Comparison of ENCODE assay signal across 28 cellular contexts in the genomic region with DNA sequence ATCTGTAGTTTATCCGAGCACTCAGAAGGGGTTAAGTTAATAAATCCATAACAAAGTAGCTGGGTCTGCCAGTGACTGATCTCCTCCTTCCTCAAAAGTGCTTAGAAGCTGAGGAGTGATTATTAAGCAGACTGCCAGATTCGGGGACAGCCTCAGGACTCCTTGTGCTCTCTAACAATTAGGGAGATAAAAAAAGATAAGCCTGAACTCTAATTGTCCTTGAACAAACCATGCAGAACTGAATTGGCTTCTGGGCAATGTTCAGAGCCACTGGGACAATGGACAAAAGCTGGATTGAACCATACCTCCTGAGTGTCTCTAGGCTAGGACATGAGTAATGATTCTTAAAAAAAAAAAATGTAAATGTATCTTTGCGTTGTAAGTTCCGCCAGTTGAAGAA. TPM values are rescaled to one million over a fixed set of nuclear protein-coding genes. Genes with fewer than 3 reads are reported as not detected.
"Had no signal": no experiment of that assay in that cellular context is flagged by ENCODE, and none has a peak within 500 bp of the region (broad histone marks: within the 10 kb centered on the region; RNA-seq: fewer than 3 reads in every experiment).

No MANE protein-coding gene starts in this region.

- H3K27ac ChIP-seq: brain microvascular endothelial cell, colonic mucosa, dorsolateral prefrontal cortex, esophagus muscularis mucosa, hepatocyte, left ventricle myocardium inferior, parathyroid adenoma, vagina, WERI-Rb-1 had no signal

- H3K36me3 ChIP-seq: brain microvascular endothelial cell, colonic mucosa, esophagus muscularis mucosa, left ventricle myocardium inferior, vagina, WERI-Rb-1 had no signal

- H3K4me3 Mint-ChIP-seq: activated T-helper 17 cell treated with anti-CD3 and anti-CD28 coated beads, Interleukin-2, amount 50 U/mL, for 72 hours; effector memory CD8-positive, alpha-beta T cell; immature natural killer cell; nephron progenitor cell; stimulated activated naive B cell treated with anti-CD40 and anti-IgM and Interleukin-4, amounts not matched to agents 10 μg/mL and 1 μg/mL and 100 μg/mL, for 72 hours; T-helper 2 cell treated with Interferon-gamma antibody and Interleukin-4, amounts not matched to agents 5 μg/mL and 100 μg/mL, for 36 hours had no signal

- H3K4me3 ChIP-seq: colonic mucosa, dorsolateral prefrontal cortex, esophagus muscularis mucosa, hepatocyte, left ventricle myocardium inferior, mucosa of descending colon, vagina had no signal

- H3K4me1 Mint-ChIP-seq: activated T-helper 17 cell treated with anti-CD3 and anti-CD28 coated beads, Interleukin-2, amount 50 U/mL, for 72 hours; immature natural killer cell had no signal

- DNase-seq: activated CD4-positive, alpha-beta T cell treated with anti-CD3 and anti-CD28 coated beads, Interleukin-2, amount 50 U/mL, for 1 hour; activated CD4-positive, CD25-positive, alpha-beta regulatory T cell treated with anti-CD3 and anti-CD28 coated beads, Interleukin-2, amount 50 U/mL, for 72 hours; activated T-cell treated with anti-CD3 and anti-CD28 coated beads, Interleukin-2, amount 50 U/mL, for 1 hour; aorta; brain microvascular endothelial cell; colonic mucosa; dorsolateral prefrontal cortex; effector memory CD8-positive, alpha-beta T cell; glutamatergic neuron; immature natural killer cell; kidney glomerular epithelial cell; left ventricle myocardium inferior; mucosa of descending colon; nephron progenitor cell; nucleus accumbens; stimulated activated CD4-positive, alpha-beta T cell treated with anti-CD3 and anti-CD28 coated beads, Interleukin-2, amount 100 ng/mL, for 48 hours; stimulated activated CD8-positive, alpha-beta memory T cell treated with anti-CD3 and anti-CD28 coated beads, Interleukin-4, amount 100 ng/mL, for 48 hours; stimulated activated naive B cell treated with anti-CD40 and anti-IgM and Interleukin-4, amounts not matched to agents 10 μg/mL and 1 μg/mL and 100 μg/mL, for 72 hours; trophoblast cell; WERI-Rb-1 had no signal

- H3K4me1 ChIP-seq: colonic mucosa, esophagus muscularis mucosa, left ventricle myocardium inferior, parathyroid adenoma, vagina had no signal

- H3K36me3 Mint-ChIP-seq: activated naive CD4-positive, alpha-beta T cell treated with anti-CD3 and anti-CD28 coated beads, Interleukin-2, amount 50 U/mL, for 72 hours; immature natural killer cell; stimulated activated naive B cell treated with anti-CD40 and anti-IgM and Interleukin-4, amounts not matched to agents 10 μg/mL and 1 μg/mL and 100 μg/mL, for 72 hours had no signal

- H3K9me3 Mint-ChIP-seq: activated naive CD4-positive, alpha-beta T cell treated with anti-CD3 and anti-CD28 coated beads, Interleukin-2, amount 50 U/mL, for 72 hours; activated T-helper 17 cell treated with anti-CD3 and anti-CD28 coated beads, Interleukin-2, amount 50 U/mL, for 72 hours; effector memory CD8-positive, alpha-beta T cell; T-helper 2 cell treated with Interferon-gamma antibody and Interleukin-4, amounts not matched to agents 5 μg/mL and 100 μg/mL, for 36 hours had no signal

- H3K9me3 ChIP-seq: colonic mucosa, esophagus muscularis mucosa, left ventricle myocardium inferior, mucosa of descending colon, vagina had no signal

- H3K27ac Mint-ChIP-seq: activated naive CD4-positive, alpha-beta T cell treated with anti-CD3 and anti-CD28 coated beads, Interleukin-2, amount 50 U/mL, for 72 hours; activated T-helper 17 cell treated with anti-CD3 and anti-CD28 coated beads, Interleukin-2, amount 50 U/mL, for 72 hours; effector memory CD8-positive, alpha-beta T cell; immature natural killer cell; nephron progenitor cell; stimulated activated naive B cell treated with anti-CD40 and anti-IgM and Interleukin-4, amounts not matched to agents 10 μg/mL and 1 μg/mL and 100 μg/mL, for 72 hours; T-helper 2 cell treated with Interferon-gamma antibody and Interleukin-4, amounts not matched to agents 5 μg/mL and 100 μg/mL, for 36 hours had no signal

- H3K27me3 ChIP-seq: brain microvascular endothelial cell, colonic mucosa, esophagus muscularis mucosa, hepatocyte, vagina had no signal

- ATAC-seq: activated naive CD4-positive, alpha-beta T cell treated with anti-CD3 and anti-CD28 coated beads, Interleukin-2, amount 50 U/mL, for 72 hours; activated T-helper 17 cell treated with anti-CD3 and anti-CD28 coated beads, Interleukin-2, amount 50 U/mL, for 72 hours; effector memory CD8-positive, alpha-beta T cell; mucosa of descending colon; sciatic nerve; stimulated activated naive B cell treated with anti-CD40 and anti-IgM and Interleukin-4, amounts not matched to agents 10 μg/mL and 1 μg/mL and 100 μg/mL, for 72 hours had no signal

RNA-seq across cellular contexts. Expression of gene GRPR, which starts 22.7 kb away (rescaled TPM):
- total RNA-seq: activated naive CD4-positive, alpha-beta T cell treated with anti-CD3 and anti-CD28 coated beads, Interleukin-2, amount 50 U/mL, for 72 hours; colonic mucosa; vagina had no signal
- polyA plus RNA-seq: aorta, immature natural killer cell had no signal
